Comparison of ENCODE assay signal across 1 cellular context in the genomic region with DNA sequence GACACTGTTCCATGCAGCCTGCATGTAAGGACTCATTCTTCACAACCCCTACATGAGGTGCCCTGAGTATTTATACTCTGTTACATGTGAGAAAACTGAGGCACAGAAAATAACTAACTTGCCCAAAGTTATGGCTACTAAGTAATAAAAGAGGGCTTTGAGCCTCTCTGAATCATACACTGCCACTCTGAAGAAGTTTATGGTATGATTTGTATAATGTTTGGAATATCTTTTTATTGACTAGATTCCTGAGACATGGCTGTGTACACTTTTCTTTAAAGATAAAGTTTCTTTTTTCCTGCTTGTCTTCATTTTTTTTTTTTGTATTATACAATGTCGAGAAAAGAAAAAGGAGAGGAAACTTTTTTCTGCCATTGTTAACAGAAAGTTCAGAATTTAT.
TF ChIP-seq lines count a peak whose summit lies in the region.

No MANE protein-coding gene starts in this region.

TF ChIP-seq in HepG2, 621 proteins besides CTCF, POLR2A, EP300 and RAD21 (continued from another document):
- TF ChIP-seq ZNF576 (CRISPR knock-in tag; IDR thresholded peaks at IDR 0.05) (no peak), DZIP1 (CRISPR knock-in tag; IDR thresholded peaks at IDR 0.05) (no peak), SAP130 (CRISPR knock-in tag; IDR thresholded peaks at IDR 0.05; ENCODE audit: low read depth) (no peak), ZNF558 (CRISPR knock-in tag; IDR thresholded peaks at IDR 0.05; ENCODE audit: borderline replicate concordance) (no peak), ZNF180 (CRISPR knock-in tag; IDR thresholded peaks at IDR 0.05; ENCODE audit: borderline replicate concordance, low read depth) (no peak)
- TF ChIP-seq, protein P1, sequence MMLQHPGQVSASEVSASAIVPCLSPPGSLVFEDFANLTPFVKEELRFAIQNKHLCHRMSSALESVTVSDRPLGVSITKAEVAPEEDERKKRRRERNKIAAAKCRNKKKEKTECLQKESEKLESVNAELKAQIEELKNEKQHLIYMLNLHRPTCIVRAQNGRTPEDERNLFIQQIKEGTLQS (CRISPR knock-in tag; IDR thresholded peaks at IDR 0.05): no peak
TF ChIP-seq in HepG2: peak in this region for 0.
